10 cellular contexts compared by ENCODE assay signal in genomic region chr9:137417161-137418021, GRCh38. TPM values are rescaled to one million over a fixed set of nuclear protein-coding genes. Genes with fewer than 3 reads are reported as not detected.
DNase-seq lines count a peak whose midpoint lies in the region; ATAC-seq and TF ChIP-seq lines count a peak whose summit lies in the region.
"Had no signal": no experiment of that assay in that cellular context is flagged by ENCODE, and none has a peak within 500 bp of the region (broad histone marks: within the 10 kb centered on the region; RNA-seq: fewer than 3 reads in every experiment).

No MANE protein-coding gene starts in this region.

- H3K27ac Mint-ChIP-seq in central memory CD8-positive, alpha-beta T cell (ENCODE audit: low read depth), result no peak overlapping the region
- H3K27ac Mint-ChIP-seq: type B pancreatic cell had no signal

- no peak overlapping the region for H3K9ac ChIP-seq in PC-3 (ENCODE audit: low read length)

- H3K36me3 Mint-ChIP-seq in central memory CD8-positive, alpha-beta T cell (ENCODE audit: insufficient read depth), result peaks cover 4% of the 10 kb centered on the region
- H3K36me3 Mint-ChIP-seq: type B pancreatic cell had no signal

- H3K27me3 ChIP-seq in AG04450 (ENCODE audit: control insufficient read depth, insufficient read depth, low read length) (no peaks in the 10 kb centered on the region), HAP-1 (ENCODE audit: low read depth) (no peaks in the 10 kb centered on the region), PC-3 (ENCODE audit: low read length) (no peaks in the 10 kb centered on the region)

- no peaks in the 10 kb centered on the region for H3K27me3 Mint-ChIP-seq in central memory CD8-positive, alpha-beta T cell
- H3K27me3 Mint-ChIP-seq: type B pancreatic cell had no signal

- DNase-seq in AG04450 (ENCODE audit: low read depth, low spot score) (no peak), HAP-1 (ENCODE audit: low spot score in 2 of 2) (peak in 1 of 2 experiments; percentile 55), mucosa of descending colon (peak in 2 of 3 donors; percentile 45 to 60), PC-3 (no peak), COLO829 (ENCODE audit: low spot score) (no peak), G401 (ENCODE audit: low spot score) (no peak), NCI-H2171 (lab: John Stamatoyannopoulos, UW) (no peak)
- no peak for DNase-seq in central memory CD8-positive, alpha-beta T cell (ENCODE audit: low spot score in 2 of 2)
- DNase-seq: NCI-H146 had no signal

- no peak overlapping the region for H3K4me2 ChIP-seq in PC-3 (ENCODE audit: low read length)

- POLR2A ChIA-PET in AG04450 (lab: Yijun Ruan, JAX) (no interaction called here), PC-3 (lab: Charles Lee; ENCODE audit: unreplicated experiment) (no interaction called here)

- no peak for TF ChIP-seq CTCF in AG04450 (IDR thresholded peaks at IDR 0.05; ENCODE audit: low read depth, low read length)
- TF ChIP-seq CTCF in mucosa of descending colon (IDR thresholded peaks at IDR 0.05), result no peak
- TF ChIP-seq CTCF in PC-3 (conservative IDR thresholded peaks at IDR 0.05; ENCODE audit: low read depth, low read length), result no peak

- ATAC-seq in central memory CD8-positive, alpha-beta T cell (replicated peaks; ENCODE audit: extremely low read depth, poor library complexity, severe bottlenecking), result peak; percentile 36
- ATAC-seq in mucosa of descending colon (peak; percentile 6), PC-3 (no peak)

- peaks cover 7% of the 10 kb centered on the region for H3K4me1 Mint-ChIP-seq in central memory CD8-positive, alpha-beta T cell

- H3K4me3 ChIP-seq in AG04450 (ENCODE audit: low read depth, low read length) (peak overlapping the region; percentile 40), HAP-1 (peak overlapping the region; percentile 31), mucosa of descending colon (no peak overlapping the region), PC-3 (ENCODE audit: low read length) (no peak overlapping the region)

- H3K9me3 ChIP-seq in AG04450 (ENCODE audit: control insufficient read depth, insufficient read depth, low read length) (no peaks in the 10 kb centered on the region; the same call in 1 of the 2 replicates), HAP-1 (no peaks in the 10 kb centered on the region), mucosa of descending colon (no peaks in the 10 kb centered on the region), PC-3 (ENCODE audit: low read length) (no peaks in the 10 kb centered on the region)

- H3F3A ChIP-seq in PC-3 (ENCODE audit: low read length, unreplicated experiment), result no peaks in the 10 kb centered on the region

- peaks cover 23% of the 10 kb centered on the region for H3K79me2 ChIP-seq in PC-3 (ENCODE audit: low read length)

- H3K9me3 Mint-ChIP-seq in central memory CD8-positive, alpha-beta T cell, result no peaks in the 10 kb centered on the region
- H3K9me3 Mint-ChIP-seq: type B pancreatic cell had no signal

- in situ Hi-C loops in HAP-1 (cut with MboI; ENCODE audit: low sequenced_read_pairs), result no loop called here
- in situ Hi-C loops in G401 (cut with HindIII; ENCODE audit: low sequenced_read_pairs), result loop anchor here (10.0 kb wide), 1 partner anchor 103 kb away; no protein-coding TSS in a partner anchor

- intact Hi-C loops in mucosa of descending colon (cut with DNase I, micrococcal nuclease) (no loop called here), PC-3 (cut with micrococcal nuclease) (no loop called here)

- no peak overlapping the region for H2AFZ ChIP-seq in PC-3 (ENCODE audit: low read length)

- H3K4me1 ChIP-seq in HAP-1 (peaks cover 18% of the 10 kb centered on the region), mucosa of descending colon (ENCODE audit: low read depth) (peaks cover 32% of the 10 kb centered on the region), PC-3 (ENCODE audit: insufficient read depth, low read length) (peaks cover 15% of the 10 kb centered on the region)

- no peaks in the 10 kb centered on the region for H4K20me1 ChIP-seq in PC-3 (ENCODE audit: low read length)

- H3K4me3 Mint-ChIP-seq in central memory CD8-positive, alpha-beta T cell, result peak overlapping the region; percentile 55
- H3K4me3 Mint-ChIP-seq: type B pancreatic cell had no signal

- H3K9me2 ChIP-seq in PC-3 (replicated peaks; ENCODE audit: low read length), result no peaks in the 10 kb centered on the region

- CTCF ChIA-PET in AG04450 (lab: Charles Lee), result no interaction called here
- CTCF ChIA-PET in PC-3 (lab: Charles Lee), result no interaction called here

- H3K27ac ChIP-seq in AG04450 (ENCODE audit: low read depth, low read length), result no peak overlapping the region
- H3K27ac ChIP-seq in PC-3 (ENCODE audit: low read length), result no peak overlapping the region

- no TSS peak for BruUV-seq in PC-3 (replicated peaks; lab: Mats Ljungman, UMichigan)

- H3K36me3 ChIP-seq in HAP-1 (replicated peaks) (0 out of 2 replicates have a peak, but pooled peaks cover 3% of the 10 kb centered on the region), mucosa of descending colon (ENCODE audit: low read depth) (no peaks in the 10 kb centered on the region), PC-3 (ENCODE audit: low read depth, low read length) (no peaks in the 10 kb centered on the region)

RNA-seq across cellular contexts. Expression of gene EXD3, which starts 5.6 kb away (rescaled TPM):
- 4.0 and 5.4 TPM in 2 replicates for polyA plus RNA-seq in AG04450 (2011; rRNA removed)
- 1.5 and 1.7 TPM in 2 replicates for polyA minus RNA-seq in AG04450 (2011; rRNA and poly(A)+ RNA removed)
- total RNA-seq in mucosa of descending colon (10 to 100 TPM; 39.4 to 56.7 (median 40.1) TPM), PC-3 (2014; rRNA removed) (1.9 and 3.1 TPM in 2 replicates)
- 4.8 and 7.9 TPM in 2 replicates for total RNA-seq in G401 (2014; rRNA removed; shearing (Covaris generic))

RNA-seq across cellular contexts. Expression of gene NOXA1, which starts 5.8 kb away (rescaled TPM):
- polyA plus RNA-seq in AG04450 (2011; rRNA removed), result 0.06 and 0.09 TPM in 2 replicates
- polyA minus RNA-seq in AG04450 (2011; rRNA and poly(A)+ RNA removed), result not detected in 2 replicates
- total RNA-seq in mucosa of descending colon, result 10 to 100 TPM; 18.0 to 41.5 (median 27.2) TPM
- total RNA-seq in PC-3 (2014; rRNA removed), result 0.51 and 1.6 TPM in 2 replicates
- 0.18 TPM in 1 of 2 replicates, not detected in the other for total RNA-seq in G401 (2014; rRNA removed; shearing (Covaris generic))

RNA-seq across cellular contexts. Expression of gene ENTPD8, which starts 23.8 kb away (rescaled TPM):
- polyA plus RNA-seq in AG04450 (2011; rRNA removed), result not detected in 2 replicates
- not detected in 2 replicates for polyA minus RNA-seq in AG04450 (2011; rRNA and poly(A)+ RNA removed)
- 100 to 1,000 TPM in 1 of 3 donors, 10 to 100 TPM in 2; 36.7 to 127 (median 74.8) TPM for total RNA-seq in mucosa of descending colon
- 0.17 TPM in 1 of 2 replicates, not detected in the other for total RNA-seq in PC-3 (2014; rRNA removed)
- 1.6 and 1.9 TPM in 2 replicates for total RNA-seq in G401 (2014; rRNA removed; shearing (Covaris generic))

RNA-seq across cellular contexts. Expression of gene NSMF, which starts 41.7 kb away (rescaled TPM):
- polyA plus RNA-seq in AG04450 (2011; rRNA removed), result 20.7 and 27.6 TPM in 2 replicates
- polyA minus RNA-seq in AG04450 (2011; rRNA and poly(A)+ RNA removed), result 17.5 and 27.3 TPM in 2 replicates
- total RNA-seq in mucosa of descending colon (10 to 100 TPM; 30.1 to 48.0 (median 43.4) TPM), PC-3 (2014; rRNA removed) (29.5 and 30.8 TPM in 2 replicates)
- 76.9 and 96.6 TPM in 2 replicates for total RNA-seq in G401 (2014; rRNA removed; shearing (Covaris generic))

Comparison
In these comparisons a context has a peak if more than half of its experiments do, and no peak if none do; other contexts are left out.
1. DNase-seq: peak in mucosa of descending colon (2 of 3); none in AG04450 (single experiment), central memory CD8-positive, alpha-beta T cell (0 of 2), PC-3 (single experiment), COLO829 (single experiment), G401 (single experiment) and NCI-H2171 (single experiment).
2. H3K4me3 ChIP-seq: peak in AG04450 (single experiment) and HAP-1 (single experiment); none in mucosa of descending colon (single experiment) and PC-3 (single experiment).
3. RNA of gene ENTPD8, which starts 23.8 kb away (total RNA-seq): 36.7 to 127 TPM in mucosa of descending colon; 1.6 to 1.9 TPM in G401 and 0.17 TPM in PC-3; every median in the first group is over 10 times any median in the second.